18 cellular contexts compared by ENCODE assay signal in the genomic region with DNA sequence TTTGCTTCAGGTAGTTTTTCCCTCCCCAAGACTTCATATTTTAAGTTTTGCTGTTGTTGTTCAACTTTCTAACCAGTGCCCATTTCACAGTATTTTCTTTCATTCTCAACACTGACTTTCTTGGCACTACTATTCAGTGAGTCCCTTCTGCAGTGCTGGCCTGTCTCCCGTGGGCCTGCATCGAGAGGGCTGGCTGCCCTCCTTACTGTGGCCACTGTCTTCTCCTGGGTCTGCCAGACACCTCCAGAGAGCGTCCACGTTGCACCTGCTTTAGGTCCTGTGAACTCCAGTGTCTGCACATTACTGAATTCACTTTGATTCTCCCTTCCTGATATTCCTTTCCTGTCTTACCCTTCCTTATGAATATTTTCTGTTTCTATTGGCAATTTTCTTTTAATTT. TPM values are rescaled to one million over a fixed set of nuclear protein-coding genes. Genes with fewer than 3 reads are reported as not detected.
DNase-seq lines count a peak whose midpoint lies in the region; ATAC-seq, FAIRE-seq and TF ChIP-seq lines count a peak whose summit lies in the region.
"Had no signal": no experiment of that assay in that cellular context is flagged by ENCODE, and none has a peak within 500 bp of the region (broad histone marks: within the 10 kb centered on the region; RNA-seq: fewer than 3 reads in every experiment).

No MANE protein-coding gene starts in this region.

- 71 to 79% methylated on average over 4 of the region's 4 CpGs for WGBS in heart right ventricle, 2 donors
- 54 to 67% methylated on average over 2 to 4 of the region's 4 CpGs for WGBS in gastroesophageal sphincter (ENCODE audit: low coverage in 1 of 2), 2 donors

- peaks cover 8 to 20% of the 10 kb centered on the region in 2 donors for H3K27me3 Mint-ChIP-seq in CD8-positive, alpha-beta memory T cell

- H3K4me3 ChIP-seq in right atrium auricular region (no peak overlapping the region), heart right ventricle (no peak overlapping the region), gastroesophageal sphincter (no peak overlapping the region), skeletal muscle tissue (ENCODE audit: low read length in 3 of 3) (no peak overlapping the region), uterus (no peak overlapping the region)
- H3K4me3 ChIP-seq in CD8-positive, alpha-beta memory T cell (ENCODE audit: low read length): no peak overlapping the region

- no peak for TF ChIP-seq POLR2A in gastroesophageal sphincter (IDR thresholded peaks at IDR 0.05)
- TF ChIP-seq POLR2A in uterus (IDR thresholded peaks at IDR 0.05): no peak

- no peaks in the 10 kb centered on the region for H3K36me3 Mint-ChIP-seq in CD8-positive, alpha-beta memory T cell

- TF ChIP-seq CTCF in right atrium auricular region (IDR thresholded peaks at IDR 0.05) (no peak), heart right ventricle (IDR thresholded peaks at IDR 0.05) (no peak), gastroesophageal sphincter (IDR thresholded peaks at IDR 0.05) (no peak), uterus (IDR thresholded peaks at IDR 0.05) (no peak)

- H3K36me3 ChIP-seq in right atrium auricular region (no peaks in the 10 kb centered on the region), heart right ventricle (peaks cover 0 to 16% (median 0%) of the 10 kb centered on the region in 9 donors), gastroesophageal sphincter (no peaks in the 10 kb centered on the region), skeletal muscle tissue (ENCODE audit: control insufficient read depth in 3 of 3, insufficient read depth in 3 of 3, low read length in 3 of 3) (peaks cover 0 to 2% (median 0%) of the 10 kb centered on the region in 3 donors), uterus (no peaks in the 10 kb centered on the region)
- no peaks in the 10 kb centered on the region for H3K36me3 ChIP-seq in CD8-positive, alpha-beta memory T cell (ENCODE audit: insufficient read depth, low read length)

- no peak for FAIRE-seq in urothelium cell line (lab: Jason Lieb, UNC)
- FAIRE-seq: A204.1, HepG2 had no signal

- CTCF ChIA-PET in CD8-positive, alpha-beta memory T cell (lab: Charles Lee): no interaction called here

- DNase-seq in right atrium auricular region (ENCODE audit: low spot score) (no peak), heart right ventricle (no peak), uterus (no peak), NOMO-1 treated with DMSO at 0.1 percent for 48 hours (lab: John Stamatoyannopoulos, UW; ENCODE audit: unreplicated experiment) (no peak), urothelium cell line (ENCODE audit: low spot score) (no peak)
- DNase-seq in CD8-positive, alpha-beta memory T cell: no peak
- DNase-seq: C1 segment of cervical spinal cord, Caco-2, H7, Karpas-422, NCI-H1930, NCI-H2171, NCI-H510A, NCI-H82 had no signal

- no peaks in the 10 kb centered on the region for H3K27me3 ChIP-seq in right atrium auricular region
- no peaks in the 10 kb centered on the region for H3K27me3 ChIP-seq in heart right ventricle
- no peaks in the 10 kb centered on the region for H3K27me3 ChIP-seq in gastroesophageal sphincter
- peaks cover 0 to 5% (median 0%) of the 10 kb centered on the region in 3 donors for H3K27me3 ChIP-seq in skeletal muscle tissue (ENCODE audit: control insufficient read depth in 3 of 3, insufficient read depth in 3 of 3, low read length in 3 of 3)
- no peaks in the 10 kb centered on the region for H3K27me3 ChIP-seq in uterus
- no peaks in the 10 kb centered on the region for H3K27me3 ChIP-seq in CD8-positive, alpha-beta memory T cell (ENCODE audit: insufficient read depth, low read length, poor library complexity, severe bottlenecking)

- ATAC-seq in heart right ventricle (no peak), gastroesophageal sphincter (no peak)
- ATAC-seq: HepG2 had no signal

- no peaks in the 10 kb centered on the region for H3K9me3 Mint-ChIP-seq in CD8-positive, alpha-beta memory T cell

- intact Hi-C loops in heart right ventricle (cut with DNase I) (no loop called here), uterus (cut with DNase I; ENCODE audit: low total_unique reads) (no loop called here)

- H3K27ac Mint-ChIP-seq in CD8-positive, alpha-beta memory T cell: no peak overlapping the region

- H3K9me3 ChIP-seq in right atrium auricular region (no peaks in the 10 kb centered on the region), heart right ventricle (no peaks in the 10 kb centered on the region), gastroesophageal sphincter (no peaks in the 10 kb centered on the region), skeletal muscle tissue (ENCODE audit: control insufficient read depth in 3 of 3, low read length in 3 of 3) (no peaks in the 10 kb centered on the region), uterus (no peaks in the 10 kb centered on the region)
- H3K9me3 ChIP-seq in CD8-positive, alpha-beta memory T cell (ENCODE audit: low read length): no peaks in the 10 kb centered on the region
- H3K9me3 ChIP-seq: Caco-2 had no signal

- no peaks in the 10 kb centered on the region for H3K4me1 Mint-ChIP-seq in CD8-positive, alpha-beta memory T cell

- H3K4me3 Mint-ChIP-seq in CD8-positive, alpha-beta memory T cell: no peak overlapping the region

- TF ChIP-seq EP300 in gastroesophageal sphincter (IDR thresholded peaks at IDR 0.05): no peak

- H3K27ac ChIP-seq in right atrium auricular region (peak overlapping the region; percentile 33 to 43), heart right ventricle (peak overlapping the region in 3 of 10 donors; percentile 45 to 65 (median 55)), gastroesophageal sphincter (peak overlapping the region in 3 of 4 donors; percentile 67 to 82 (median 69)), skeletal muscle tissue (ENCODE audit: low read depth, low read length) (peak overlapping the region; percentile 43), uterus (peak overlapping the region; percentile 50 to 65)
- H3K27ac ChIP-seq in CD8-positive, alpha-beta memory T cell (ENCODE audit: low read depth, low read length): no peak overlapping the region

- POLR2A ChIA-PET in CD8-positive, alpha-beta memory T cell (lab: Charles Lee): no interaction called here

- H3K4me1 ChIP-seq in right atrium auricular region: peaks cover 0 to 95% of the 10 kb centered on the region in 2 donors
- peaks cover 13 to 99% (median 74%) of the 10 kb centered on the region in 9 donors for H3K4me1 ChIP-seq in heart right ventricle
- H3K4me1 ChIP-seq in gastroesophageal sphincter: peaks cover 7 to 100% (median 27%) of the 10 kb centered on the region in 3 donors
- peaks cover 8 to 24% (median 9%) of the 10 kb centered on the region in 3 donors for H3K4me1 ChIP-seq in skeletal muscle tissue (ENCODE audit: control insufficient read depth in 3 of 3, insufficient read depth in 3 of 3, low read length in 3 of 3)
- peaks cover 4 to 18% of the 10 kb centered on the region in 2 donors for H3K4me1 ChIP-seq in uterus
- H3K4me1 ChIP-seq in CD8-positive, alpha-beta memory T cell (ENCODE audit: insufficient read depth, low read length): no peaks in the 10 kb centered on the region

- H3K9ac ChIP-seq in skeletal muscle tissue (ENCODE audit: low read depth in 1 of 3, low read length in 3 of 3): no peak overlapping the region

RNA-seq across cellular contexts. Expression of a gene that starts 27.3 kb away (rescaled TPM):
- total RNA-seq in right atrium auricular region (100 to 1,000 TPM; 140 to 201 TPM), heart right ventricle (100 to 1,000 TPM in 7 of 10 donors, 10 to 100 TPM in 3; 96.3 to 342 (median 147) TPM), gastroesophageal sphincter (100 to 1,000 TPM; 278 to 618 (median 440) TPM), skeletal muscle tissue (774 TPM), uterus (100 to 1,000 TPM; 164 to 737 (median 209) TPM)
- 100 to 1,000 TPM in 1 of 2 donors, 10 to 100 TPM in 1; 83.3 to 234 TPM for polyA plus RNA-seq in heart right ventricle
- total RNA-seq in CD8-positive, alpha-beta memory T cell: not detected
- polyA plus RNA-seq in CD8-positive, alpha-beta memory T cell: not detected
- total RNA-seq: HepG2 had no signal
- polyA plus RNA-seq: HepG2 had no signal

RNA-seq across cellular contexts. Expression of a gene that starts 27.4 kb away (rescaled TPM):
- total RNA-seq in right atrium auricular region: 100 to 1,000 TPM; 141 to 153 TPM
- total RNA-seq in heart right ventricle: 100 to 1,000 TPM in 7 of 10 donors, 10 to 100 TPM in 3; 81.7 to 301 (median 128) TPM
- 100 to 1,000 TPM; 111 to 265 TPM for polyA plus RNA-seq in heart right ventricle
- total RNA-seq in gastroesophageal sphincter: 100 to 1,000 TPM; 478 to 945 (median 543) TPM
- 511 TPM for total RNA-seq in skeletal muscle tissue
- total RNA-seq in uterus: 100 to 1,000 TPM; 157 to 606 (median 284) TPM
- not detected for total RNA-seq in CD8-positive, alpha-beta memory T cell
- not detected for polyA plus RNA-seq in CD8-positive, alpha-beta memory T cell

Comparison
In these comparisons a context has a peak if more than half of its experiments do, and no peak if none do; other contexts are left out.
1. RNA of a gene that starts 27.3 kb away (total RNA-seq): 774 TPM in skeletal muscle tissue (single experiment), 278 to 618 TPM in gastroesophageal sphincter, 164 to 737 TPM in uterus, 140 to 201 TPM in right atrium auricular region and 96.3 to 342 TPM in heart right ventricle; not detected in CD8-positive, alpha-beta memory T cell; every median in the first group is over 10 times any median in the second.
2. RNA of a gene that starts 27.4 kb away (total RNA-seq): 478 to 945 TPM in gastroesophageal sphincter, 511 TPM in skeletal muscle tissue (single experiment), 157 to 606 TPM in uterus, 141 to 153 TPM in right atrium auricular region and 81.7 to 301 TPM in heart right ventricle; not detected in CD8-positive, alpha-beta memory T cell; every median in the first group is over 10 times any median in the second.